ENCODE assay signal across 1 cellular context in genomic region chr18:10081477-10081876, GRCh38.
TF ChIP-seq lines count a peak whose summit lies in the region.

No MANE protein-coding gene starts in this region.

TF ChIP-seq in K562, 482 proteins besides CTCF, POLR2A, EP300 and RAD21 (continued from another document):
- no peak for TF ChIP-seq ID3 (CRISPR knock-in tag; IDR thresholded peaks at IDR 0.05)
- TF ChIP-seq ID3 (tag; IDR thresholded peaks at IDR 0.05): peak; percentile 66; the same call in 1 of the 2 replicates
- no peak for TF ChIP-seq MAFG (tag; conservative IDR thresholded peaks at IDR 0.05)
TF ChIP-seq in K562: peak in this region for 37.
